Comparison of ENCODE assay signal across 6 cellular contexts in the genomic region with DNA sequence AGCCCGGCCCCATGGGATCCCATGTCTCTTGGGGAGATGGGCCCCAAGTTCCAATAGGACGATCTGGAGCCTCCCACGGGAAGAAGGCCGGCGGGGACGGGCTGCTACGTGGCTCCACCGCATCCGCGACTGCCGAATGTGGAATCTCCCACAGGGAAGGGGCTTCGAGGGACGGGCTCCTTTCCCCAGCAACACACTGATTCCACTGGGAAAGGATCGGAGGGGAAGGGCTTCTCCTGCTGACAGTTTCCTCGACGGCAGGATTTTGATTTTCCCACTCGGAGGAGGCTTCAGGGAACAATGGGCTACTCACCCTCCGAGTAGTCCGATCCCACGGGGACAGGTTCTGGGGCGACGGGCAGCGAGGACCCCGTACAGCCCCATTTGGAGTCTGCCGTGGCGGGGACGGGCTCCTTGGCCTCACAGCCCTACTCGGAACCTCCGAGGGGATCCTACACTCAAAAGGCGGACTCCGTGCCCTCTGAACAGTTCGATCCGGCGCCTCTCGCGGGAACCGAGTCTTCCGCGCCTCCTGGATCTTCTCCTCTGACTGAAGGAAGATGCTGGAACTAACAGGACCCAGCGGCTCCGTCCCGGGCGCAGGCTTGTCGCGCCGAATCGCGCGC. TPM values are rescaled to one million over a fixed set of nuclear protein-coding genes. Genes with fewer than 3 reads are reported as not detected.
A peak's percentile ranks its signal among the peaks of the same experiment; 100 is the strongest.
DNase-seq lines count a peak whose midpoint lies in the region; ATAC-seq and TF ChIP-seq lines count a peak whose summit lies in the region.

No MANE protein-coding gene starts in this region.

- no peak for DNase-seq in cardiac muscle cell (ENCODE audit: low read depth in 1 of 2, low spot score in 1 of 2)
- DNase-seq in Right ventricle myocardium inferior (ENCODE audit: missing footprints): no peak
- no peak for DNase-seq in glutamatergic neuron
- DNase-seq in transverse colon: no peak
- DNase-seq in head of caudate nucleus: no peak
- DNase-seq in NK-92 treated with Interleukin-12 subunit alpha and Interleukin-12 subunit beta, amount 100 ng/mL, for 24 hours (lab: John Stamatoyannopoulos, UW): no peak

- in situ Hi-C loops in transverse colon (cut with MboI; ENCODE audit: low pct_ligation_motif_present in 1 of 4, low pct_unique_long_range_greater_than_20kb in 1 of 4, low sequenced_read_pairs in 3 of 4): no loop called here

- H3K4me1 ChIP-seq in cardiac muscle cell (ENCODE audit: low read depth) (peaks cover 1% of the 10 kb centered on the region), transverse colon (peaks cover 0 to 52% (median 42%) of the 10 kb centered on the region in 4 donors)

- H3K27ac ChIP-seq in cardiac muscle cell: no peak overlapping the region
- peak overlapping the region in 1 of 4 donors; percentile 82 for H3K27ac ChIP-seq in transverse colon

- H3K9me3 ChIP-seq in cardiac muscle cell (ENCODE audit: low read depth) (no peaks in the 10 kb centered on the region), transverse colon (no peaks in the 10 kb centered on the region)

- H3K4me3 ChIP-seq in cardiac muscle cell (peak overlapping the region; percentile 32), transverse colon (peak overlapping the region; percentile 0 to 61 (median 36))

- WGBS in transverse colon (ENCODE audit: low coverage in 1 of 2), 2 donors: 19 to 27% methylated on average over 11 to 48 of the region's 49 CpGs

- H3K27me3 ChIP-seq in cardiac muscle cell (peaks cover 11% of the 10 kb centered on the region), transverse colon (peaks cover 21% of the 10 kb centered on the region)

- peaks cover 3% of the 10 kb centered on the region for H3K4me1 Mint-ChIP-seq in glutamatergic neuron (ENCODE audit: low read depth, unreplicated experiment)

- H3K36me3 Mint-ChIP-seq in glutamatergic neuron (ENCODE audit: unreplicated experiment): no peaks in the 10 kb centered on the region

- peak; percentile 9 for TF ChIP-seq POLR2A in transverse colon (IDR thresholded peaks at IDR 0.05)

- intact Hi-C loops in Right ventricle myocardium inferior (cut with DNase I) (loop anchor here (2.0 kb wide), 1 partner anchor 51 kb away; no protein-coding TSS in a partner anchor), transverse colon (cut with DNase I; ENCODE audit: low total_unique reads) (no loop called here), head of caudate nucleus (cut with DNase I) (no loop called here)

- H3K27ac Mint-ChIP-seq in glutamatergic neuron (ENCODE audit: unreplicated experiment): no peak overlapping the region

- TF ChIP-seq EP300 in transverse colon (IDR thresholded peaks at IDR 0.05; ENCODE audit: low read depth): no peak

- H3K36me3 ChIP-seq in cardiac muscle cell (no peaks in the 10 kb centered on the region), transverse colon (no peaks in the 10 kb centered on the region)

- H3K4me3 Mint-ChIP-seq in glutamatergic neuron (ENCODE audit: unreplicated experiment): peak overlapping the region; percentile 46

- no peak for TF ChIP-seq CTCF in cardiac muscle cell (IDR thresholded peaks at IDR 0.05; ENCODE audit: low read depth, low read length)
- no peak for TF ChIP-seq CTCF in glutamatergic neuron (IDR thresholded peaks at IDR 0.05; ENCODE audit: partially characterized antibody, unreplicated experiment)
- TF ChIP-seq CTCF in transverse colon (IDR thresholded peaks at IDR 0.05): no peak

- ATAC-seq in Right ventricle myocardium inferior: no peak

- peaks cover 14% of the 10 kb centered on the region for H3K27me3 Mint-ChIP-seq in glutamatergic neuron (ENCODE audit: unreplicated experiment)

- no peaks in the 10 kb centered on the region for H3K9me3 Mint-ChIP-seq in glutamatergic neuron (ENCODE audit: unreplicated experiment)

RNA-seq across cellular contexts. Expression of gene PROB1, which starts 1.3 kb away (rescaled TPM):
- 22.2 and 42.5 TPM in 2 replicates for total RNA-seq in cardiac muscle cell
- polyA plus RNA-seq in cardiac muscle cell: 15.2 and 20.5 TPM in 2 replicates
- total RNA-seq in Right ventricle myocardium inferior: 49.3 TPM
- 1.3 TPM for total RNA-seq in glutamatergic neuron (ENCODE audit: unreplicated experiment)
- total RNA-seq in transverse colon: 1 to 10 TPM in 1 of 4 donors, under 1 TPM in 2, not detected in 1; 0.55 to 1.1 (median 0.60) TPM

RNA-seq across cellular contexts. Expression of gene MZB1, which starts 3.9 kb away (rescaled TPM):
- total RNA-seq in cardiac muscle cell (2.3 and 5.3 TPM in 2 replicates), Right ventricle myocardium inferior (1.2 TPM), glutamatergic neuron (ENCODE audit: unreplicated experiment) (not detected), transverse colon (10 to 100 TPM in 1 of 4 donors, 1 to 10 TPM in 1, not detected in 2; 4.0 to 39.2 TPM)
- 1.3 and 4.0 TPM in 2 replicates for polyA plus RNA-seq in cardiac muscle cell

RNA-seq across cellular contexts. Expression of gene SPATA24, which starts 10.3 kb away (rescaled TPM):
- 14.2 and 45.3 TPM in 2 replicates for total RNA-seq in cardiac muscle cell
- 12.8 and 29.0 TPM in 2 replicates for polyA plus RNA-seq in cardiac muscle cell
- total RNA-seq in Right ventricle myocardium inferior: 17.2 TPM
- 6.2 TPM for total RNA-seq in glutamatergic neuron (ENCODE audit: unreplicated experiment)
- total RNA-seq in transverse colon: 1 to 10 TPM in 2 of 4 donors, not detected in 2; 3.0 TPM

RNA-seq across cellular contexts. Expression of gene SLC23A1, which starts 10.5 kb away (rescaled TPM):
- total RNA-seq in cardiac muscle cell (0.81 TPM in 1 of 2 replicates, not detected in the other), Right ventricle myocardium inferior (not detected), glutamatergic neuron (ENCODE audit: unreplicated experiment) (not detected), transverse colon (1 to 10 TPM in 2 of 4 donors, under 1 TPM in 1, not detected in 1; 0.80 to 9.5 (median 7.4) TPM)
- 0.06 and 0.37 TPM in 2 replicates for polyA plus RNA-seq in cardiac muscle cell

RNA-seq across cellular contexts. Expression of gene DNAJC18, which starts 45.7 kb away (rescaled TPM):
- 10.0 and 10.1 TPM in 2 replicates for total RNA-seq in cardiac muscle cell
- 17.4 and 37.2 TPM in 2 replicates for polyA plus RNA-seq in cardiac muscle cell
- total RNA-seq in Right ventricle myocardium inferior: 7.9 TPM
- 55.9 TPM for total RNA-seq in glutamatergic neuron (ENCODE audit: unreplicated experiment)
- total RNA-seq in transverse colon: 1 to 10 TPM in 3 of 4 donors, under 1 TPM in 1; 0.37 to 3.8 (median 3.2) TPM
